Comparison of ENCODE assay signal across 16 cellular contexts in genomic region chr10:131908151-131908550, GRCh38. TPM values are rescaled to one million over a fixed set of nuclear protein-coding genes. Genes with fewer than 3 reads are reported as not detected.
DNase-seq lines count a peak whose midpoint lies in the region; ATAC-seq and TF ChIP-seq lines count a peak whose summit lies in the region.
"Had no signal": no experiment of that assay in that cellular context is flagged by ENCODE, and none has a peak within 500 bp of the region (broad histone marks: within the 10 kb centered on the region; RNA-seq: fewer than 3 reads in every experiment).

No MANE protein-coding gene starts in this region.

- peaks cover 15% of the 10 kb centered on the region for H3K36me3 ChIP-seq in WERI-Rb-1
- no peaks in the 10 kb centered on the region for H3K36me3 ChIP-seq in hepatocyte (replicated peaks; ENCODE audit: insufficient read depth, low read depth)
- no peaks in the 10 kb centered on the region for H3K36me3 ChIP-seq in testis (ENCODE audit: low read depth, missing control alignments)
- H3K36me3 ChIP-seq: transverse colon had no signal

- no peak overlapping the region for H2AFZ ChIP-seq in hepatocyte

- peaks cover 48% of the 10 kb centered on the region for H3K36me3 Mint-ChIP-seq in activated naive CD4-positive, alpha-beta T cell treated with anti-CD3 and anti-CD28 coated beads, Interleukin-2, amount 10 ng/mL, durations not matched to agents 7 days and 5 days
- H3K36me3 Mint-ChIP-seq: natural killer cell treated with Interleukin-12 subunit alpha and Interleukin-12 subunit beta and Interleukin-15 and Interleukin-18, amount 100 ng/mL, for 72 hours had no signal

- intact Hi-C loops in testis (cut with DNase I; ENCODE audit: low total_unique reads), result no loop called here

- H3K4me1 ChIP-seq in hepatocyte (ENCODE audit: insufficient read depth) (peaks cover 32% of the 10 kb centered on the region), testis (peaks cover 32% of the 10 kb centered on the region)

- no peak for TF ChIP-seq POLR2A in testis (IDR thresholded peaks at IDR 0.05)

- H3K27me3 ChIP-seq in WERI-Rb-1 (ENCODE audit: insufficient read depth, low read depth, severe bottlenecking), result no peaks in the 10 kb centered on the region
- no peaks in the 10 kb centered on the region for H3K27me3 ChIP-seq in hepatocyte
- no peaks in the 10 kb centered on the region for H3K27me3 ChIP-seq in testis
- H3K27me3 ChIP-seq: transverse colon had no signal

- no peaks in the 10 kb centered on the region for H3K9me2 ChIP-seq in hepatocyte (replicated peaks; ENCODE audit: insufficient read depth)

- peaks cover 99% of the 10 kb centered on the region for H4K20me1 ChIP-seq in hepatocyte (ENCODE audit: insufficient read depth, poor library complexity, severe bottlenecking)

- peaks cover 100% of the 10 kb centered on the region for H3K79me2 ChIP-seq in hepatocyte

- TF ChIP-seq CTCF in WERI-Rb-1 (IDR thresholded peaks at IDR 0.05; ENCODE audit: low read depth, low read length) (no peak), hepatocyte (IDR thresholded peaks at IDR 0.05; ENCODE audit: poor library complexity) (no peak), testis (IDR thresholded peaks at IDR 0.05) (no peak)

- ATAC-seq in HG02763 (IDR thresholded peaks at IDR 0.05; ENCODE audit: unreplicated experiment), result no peak
- ATAC-seq: natural killer cell treated with Interleukin-12 subunit alpha and Interleukin-12 subunit beta and Interleukin-15 and Interleukin-18, amount 100 ng/mL, for 72 hours had no signal

- H3K9me3 ChIP-seq in WERI-Rb-1 (ENCODE audit: severe bottlenecking), result no peaks in the 10 kb centered on the region
- no peaks in the 10 kb centered on the region for H3K9me3 ChIP-seq in hepatocyte (ENCODE audit: low read depth)
- no peaks in the 10 kb centered on the region for H3K9me3 ChIP-seq in testis
- H3K9me3 ChIP-seq: transverse colon had no signal

- H3K27ac Mint-ChIP-seq in activated naive CD4-positive, alpha-beta T cell treated with anti-CD3 and anti-CD28 coated beads, Interleukin-2, amount 10 ng/mL, durations not matched to agents 7 days and 5 days, result peak overlapping the region; percentile 89
- H3K27ac Mint-ChIP-seq: natural killer cell treated with Interleukin-12 subunit alpha and Interleukin-12 subunit beta and Interleukin-15 and Interleukin-18, amount 100 ng/mL, for 72 hours had no signal

- no peaks in the 10 kb centered on the region for H3K27me3 Mint-ChIP-seq in activated naive CD4-positive, alpha-beta T cell treated with anti-CD3 and anti-CD28 coated beads, Interleukin-2, amount 10 ng/mL, durations not matched to agents 7 days and 5 days
- H3K27me3 Mint-ChIP-seq: natural killer cell treated with Interleukin-12 subunit alpha and Interleukin-12 subunit beta and Interleukin-15 and Interleukin-18, amount 100 ng/mL, for 72 hours had no signal

- WGBS in hepatocyte (ENCODE audit: low lambda C conversion rate, missing lambda C conversion rate), result 38% methylated on average over 5 of the region's 5 CpGs
- 74 to 75% methylated on average over 5 of the region's 5 CpGs for WGBS in testis, 2 donors

- H3K9me3 Mint-ChIP-seq in activated naive CD4-positive, alpha-beta T cell treated with anti-CD3 and anti-CD28 coated beads, Interleukin-2, amount 10 ng/mL, durations not matched to agents 7 days and 5 days, result no peaks in the 10 kb centered on the region
- H3K9me3 Mint-ChIP-seq: natural killer cell treated with Interleukin-12 subunit alpha and Interleukin-12 subunit beta and Interleukin-15 and Interleukin-18, amount 100 ng/mL, for 72 hours had no signal

- H3K4me3 ChIP-seq in WERI-Rb-1 (ENCODE audit: low read depth, low read length), result no peak overlapping the region
- H3K4me3 ChIP-seq in hepatocyte, result no peak overlapping the region
- no peak overlapping the region for H3K4me3 ChIP-seq in testis
- H3K4me3 ChIP-seq: transverse colon had no signal

- H3K4me1 Mint-ChIP-seq in activated naive CD4-positive, alpha-beta T cell treated with anti-CD3 and anti-CD28 coated beads, Interleukin-2, amount 10 ng/mL, durations not matched to agents 7 days and 5 days, result peaks cover 60% of the 10 kb centered on the region

- no peak for DNase-seq in activated naive CD4-positive, alpha-beta T cell treated with anti-CD3 and anti-CD28 coated beads, Interleukin-2, amount 10 ng/mL, durations not matched to agents 7 days and 5 days
- no peak for DNase-seq in activated naive CD4-positive, alpha-beta T cell treated with anti-CD3 and anti-CD28 coated beads, Interleukin-2, amount 50 U/mL, for 16 hours
- DNase-seq in WERI-Rb-1 (peak; percentile 62), hepatocyte (ENCODE audit: low spot score) (no peak), testis (peak; percentile 5), dedifferentiated amniotic fluid mesenchymal stem cell (ENCODE audit: extremely low spot score) (no peak), AG20443 (ENCODE audit: low spot score) (no peak)
- DNase-seq: activated CD4-positive, CD25-positive, alpha-beta regulatory T cell treated with anti-CD3 and anti-CD28 coated beads, Interleukin-2, amount 50 U/mL, for 72 hours; DMS153; left ventricle myocardium superior; NCI-H2107; NCI-H774; stimulated activated CD8-positive, alpha-beta memory T cell treated with anti-CD3 and anti-CD28 coated beads, Interleukin-4, amount 100 ng/mL, for 48 hours; transverse colon had no signal

- peak overlapping the region; percentile 62 for H3K4me2 ChIP-seq in hepatocyte

- CTCF ChIA-PET in activated naive CD4-positive, alpha-beta T cell treated with anti-CD3 and anti-CD28 coated beads, Interleukin-2, amount 10 ng/mL, durations not matched to agents 7 days and 5 days (lab: Charles Lee), result no interaction called here

- peak overlapping the region; percentile 44 for H3K4me3 Mint-ChIP-seq in activated naive CD4-positive, alpha-beta T cell treated with anti-CD3 and anti-CD28 coated beads, Interleukin-2, amount 10 ng/mL, durations not matched to agents 7 days and 5 days
- H3K4me3 Mint-ChIP-seq: natural killer cell treated with Interleukin-12 subunit alpha and Interleukin-12 subunit beta and Interleukin-15 and Interleukin-18, amount 100 ng/mL, for 72 hours had no signal

- no peak overlapping the region for H3K27ac ChIP-seq in WERI-Rb-1
- H3K27ac ChIP-seq in hepatocyte, result peak overlapping the region; percentile 66
- H3K27ac ChIP-seq in testis, result no peak overlapping the region
- H3K27ac ChIP-seq: transverse colon had no signal

RNA-seq across cellular contexts. Expression of gene PPP2R2D, which starts 7.3 kb away (rescaled TPM):
- total RNA-seq in hepatocyte (32.1 and 38.0 TPM in 2 replicates), testis (10 to 100 TPM; 48.5 to 49.2 TPM)
- polyA plus RNA-seq in hepatocyte (25.9 and 27.8 TPM in 2 replicates), testis (ENCODE audit: insufficient read depth, low read depth, low replicate concordance) (34.9 TPM)

Comparison
In these comparisons a context has a peak if more than half of its experiments do, and no peak if none do; other contexts are left out.
1. DNase-seq: peak in WERI-Rb-1 (single experiment) and testis (single experiment); none in activated naive CD4-positive, alpha-beta T cell treated with anti-CD3 and anti-CD28 coated beads, Interleukin-2, amount 10 ng/mL, durations not matched to agents 7 days and 5 days (single experiment), activated naive CD4-positive, alpha-beta T cell treated with anti-CD3 and anti-CD28 coated beads, Interleukin-2, amount 50 U/mL, for 16 hours (single experiment), hepatocyte (single experiment), dedifferentiated amniotic fluid mesenchymal stem cell (single experiment) and AG20443 (single experiment).